Comparison of ENCODE assay signal across 10 cellular contexts in genomic region chr15:48796930-48797329, GRCh38. TPM values are rescaled to one million over a fixed set of nuclear protein-coding genes. Genes with fewer than 3 reads are reported as not detected.
DNase-seq lines count a peak whose midpoint lies in the region; ATAC-seq and TF ChIP-seq lines count a peak whose summit lies in the region.
"Had no signal": no experiment of that assay in that cellular context is flagged by ENCODE, and none has a peak within 500 bp of the region (broad histone marks: within the 10 kb centered on the region; RNA-seq: fewer than 3 reads in every experiment).

No MANE protein-coding gene starts in this region.

- no peak for ATAC-seq in activated naive CD8-positive, alpha-beta T cell treated with anti-CD3 and anti-CD28 coated beads, Interleukin-2, amount 50 U/mL, for 24 hours
- peak; percentile 48 for ATAC-seq in HG03175 (IDR thresholded peaks at IDR 0.05; ENCODE audit: unreplicated experiment)

- no peak overlapping the region for H3K4me3 Mint-ChIP-seq in activated naive CD8-positive, alpha-beta T cell
- no peak overlapping the region for H3K4me3 Mint-ChIP-seq in activated naive CD8-positive, alpha-beta T cell treated with anti-CD3 and anti-CD28 coated beads, Interleukin-2, amount 50 U/mL, for 24 hours

- DNase-seq in activated naive CD8-positive, alpha-beta T cell treated with anti-CD3 and anti-CD28 coated beads, Interleukin-2, amount 50 U/mL, for 24 hours = no peak
- DNase-seq in esophagus muscularis mucosa (ENCODE audit: extremely low spot score) = no peak
- no peak for DNase-seq in thyroid gland
- no peak for DNase-seq in NCI-H526 treated with DMSO at 0.1 percent for 48 hours (lab: John Stamatoyannopoulos, UW)
- DNase-seq in stimulated activated CD4-positive, alpha-beta T cell treated with anti-CD3 and anti-CD28 coated beads, Interleukin-12 subunit alpha, Interleukin-12 subunit beta, amount 100 ng/mL, for 4 hours = no peak
- DNase-seq in NCI-H1092 treated with DMSO at 0.1 percent for 48 hours (lab: John Stamatoyannopoulos, UW) = no peak
- DNase-seq: NK-92 treated with Interleukin-12 subunit alpha and Interleukin-12 subunit beta, amount 100 ng/mL, for 24 hours had no signal

- no peak for TF ChIP-seq EP300 in esophagus muscularis mucosa (IDR thresholded peaks at IDR 0.05)

- peaks cover 14% of the 10 kb centered on the region for H3K36me3 Mint-ChIP-seq in activated naive CD8-positive, alpha-beta T cell
- peaks cover 40% of the 10 kb centered on the region for H3K36me3 Mint-ChIP-seq in activated naive CD8-positive, alpha-beta T cell treated with anti-CD3 and anti-CD28 coated beads, Interleukin-2, amount 50 U/mL, for 24 hours (ENCODE audit: low read depth)

- TF ChIP-seq POLR2A in esophagus muscularis mucosa (IDR thresholded peaks at IDR 0.05; ENCODE audit: low read depth) (no peak), thyroid gland (IDR thresholded peaks at IDR 0.05) (no peak)

- 64% methylated on average over 3 of the region's 3 CpGs for WGBS in esophagus muscularis mucosa
- WGBS in thyroid gland, 2 donors = 59 to 65% methylated on average over 3 of the region's 3 CpGs

- H3K27me3 ChIP-seq in esophagus muscularis mucosa (no peaks in the 10 kb centered on the region), thyroid gland (no peaks in the 10 kb centered on the region)
- H3K27me3 ChIP-seq: BLaER1 treated with 17β-estradiol and CSF1 and Interleukin-3, amounts not matched to agents 10 nM and 100 nM had no signal

- H3K36me3 ChIP-seq in esophagus muscularis mucosa (peaks cover 0 to 10% (median 0%) of the 10 kb centered on the region in 4 donors), thyroid gland (no peaks in the 10 kb centered on the region)

- no peaks in the 10 kb centered on the region for H3K9me3 Mint-ChIP-seq in activated naive CD8-positive, alpha-beta T cell (ENCODE audit: low read depth)
- no peaks in the 10 kb centered on the region for H3K9me3 Mint-ChIP-seq in activated naive CD8-positive, alpha-beta T cell treated with anti-CD3 and anti-CD28 coated beads, Interleukin-2, amount 50 U/mL, for 24 hours

- H3K27me3 Mint-ChIP-seq in activated naive CD8-positive, alpha-beta T cell = no peaks in the 10 kb centered on the region
- H3K27me3 Mint-ChIP-seq in activated naive CD8-positive, alpha-beta T cell treated with anti-CD3 and anti-CD28 coated beads, Interleukin-2, amount 50 U/mL, for 24 hours = no peaks in the 10 kb centered on the region

- H3K9me3 ChIP-seq in esophagus muscularis mucosa (no peaks in the 10 kb centered on the region), thyroid gland (no peaks in the 10 kb centered on the region)
- H3K9me3 ChIP-seq: BLaER1 treated with 17β-estradiol and CSF1 and Interleukin-3, amounts not matched to agents 10 nM and 100 nM had no signal

- H3K4me1 Mint-ChIP-seq in activated naive CD8-positive, alpha-beta T cell (ENCODE audit: low read depth) = peaks cover 14% of the 10 kb centered on the region
- peaks cover 25% of the 10 kb centered on the region for H3K4me1 Mint-ChIP-seq in activated naive CD8-positive, alpha-beta T cell treated with anti-CD3 and anti-CD28 coated beads, Interleukin-2, amount 50 U/mL, for 24 hours

- H3K4me3 ChIP-seq in esophagus muscularis mucosa (no peak overlapping the region), thyroid gland (replicated peaks in 1 of 3) (no peak overlapping the region)
- H3K4me3 ChIP-seq: BLaER1 treated with 17β-estradiol and CSF1 and Interleukin-3, amounts not matched to agents 10 nM and 100 nM had no signal

- peak overlapping the region; percentile 10 to 41 (median 32) for H3K27ac ChIP-seq in esophagus muscularis mucosa (replicated peaks in 1 of 4)
- H3K27ac ChIP-seq in thyroid gland = peak overlapping the region in 2 of 3 donors; percentile 24 to 30
- H3K27ac ChIP-seq: BLaER1 treated with 17β-estradiol and CSF1 and Interleukin-3, amounts not matched to agents 10 nM and 100 nM had no signal

- H3K27ac Mint-ChIP-seq in activated naive CD8-positive, alpha-beta T cell = peak overlapping the region; percentile 19
- H3K27ac Mint-ChIP-seq in activated naive CD8-positive, alpha-beta T cell treated with anti-CD3 and anti-CD28 coated beads, Interleukin-2, amount 50 U/mL, for 24 hours = no peak overlapping the region

- H3K4me1 ChIP-seq in esophagus muscularis mucosa (peaks cover 0 to 32% (median 25%) of the 10 kb centered on the region in 4 donors), thyroid gland (peaks cover 23 to 35% of the 10 kb centered on the region in 2 donors)

- intact Hi-C loops in esophagus muscularis mucosa (cut with DNase I) = no loop called here
- intact Hi-C loops in thyroid gland (cut with DNase I) = no loop called here

- TF ChIP-seq CTCF in esophagus muscularis mucosa (IDR thresholded peaks at IDR 0.05) = no peak
- no peak for TF ChIP-seq CTCF in thyroid gland (IDR thresholded peaks at IDR 0.05)

RNA-seq across cellular contexts. Expression of gene CEP152, which starts 13.9 kb away (rescaled TPM):
- total RNA-seq in esophagus muscularis mucosa (10 to 100 TPM in 1 of 4 donors, 1 to 10 TPM in 3; 2.7 to 10.1 (median 3.9) TPM), thyroid gland (1 to 10 TPM; 5.5 to 7.7 (median 6.8) TPM)
